ENCODE assay signal across 21 cellular contexts in genomic region chr14:95440951-95441350, GRCh38.
A peak's percentile ranks its signal among the peaks of the same experiment; 100 is the strongest.
DNase-seq lines count a peak whose midpoint lies in the region; ATAC-seq, FAIRE-seq and TF ChIP-seq lines count a peak whose summit lies in the region.
"Had no signal": no experiment of that assay in that cellular context is flagged by ENCODE, and none has a peak within 500 bp of the region (broad histone marks: within the 10 kb centered on the region; RNA-seq: fewer than 3 reads in every experiment).

No MANE protein-coding gene starts in this region.

- ATAC-seq in SK-N-SH treated with all-trans-retinoic acid at 6 μM for 48 hours (peak; percentile 75), HG02642 (IDR thresholded peaks at IDR 0.05; ENCODE audit: poor library complexity, unreplicated experiment) (no peak)
- ATAC-seq: esophagus mucosa; left colon; stimulated activated memory B cell treated with anti-CD40 and anti-IgM and Interleukin-4, amounts not matched to agents 10 μg/mL and 1 μg/mL and 100 μg/mL, for 72 hours had no signal

- no peaks in the 10 kb centered on the region for H3K79me1 ChIP-seq in trophoblast cell (ENCODE audit: low read length)

- H3K79me2 ChIP-seq in trophoblast cell (ENCODE audit: control insufficient read depth, insufficient read depth, low read length, poor library complexity), result no peaks in the 10 kb centered on the region

- no peak overlapping the region for H4K12ac ChIP-seq in trophoblast cell (ENCODE audit: low read depth, low read length)

- no peak overlapping the region for H2BK12ac ChIP-seq in trophoblast cell (ENCODE audit: low read length)

- H3K4me2 ChIP-seq in trophoblast cell (ENCODE audit: low read length), result no peak overlapping the region

- no peak overlapping the region for H3K18ac ChIP-seq in trophoblast cell (ENCODE audit: low read length)

- no peak overlapping the region for H2AFZ ChIP-seq in trophoblast cell (ENCODE audit: insufficient read depth, low read length, poor library complexity)

- no peaks in the 10 kb centered on the region for H3K9me3 ChIP-seq in trophoblast cell (ENCODE audit: insufficient read depth, low read depth, low read length)
- no peaks in the 10 kb centered on the region for H3K9me3 ChIP-seq in SJCRH30 (replicated peaks)
- H3K9me3 ChIP-seq: testis had no signal

- FAIRE-seq in GM12892 (lab: Jason Lieb, UNC), result no peak

- H3K4me3 ChIP-seq in foreskin fibroblast (ENCODE audit: low read depth in 1 of 2, low read length in 2 of 2) (no peak overlapping the region), trophoblast cell (ENCODE audit: low read depth, low read length) (no peak overlapping the region), SJCRH30 (no peak overlapping the region)
- H3K4me3 ChIP-seq: testis had no signal

- no peak overlapping the region for H3K4ac ChIP-seq in trophoblast cell (ENCODE audit: low read depth, low read length)

- no peak overlapping the region for H2BK5ac ChIP-seq in trophoblast cell (ENCODE audit: low read depth, low read length, poor library complexity)

- H2BK120ac ChIP-seq in trophoblast cell (ENCODE audit: insufficient read depth, low read length, poor library complexity), result no peak overlapping the region

- no peak overlapping the region for H2AK5ac ChIP-seq in trophoblast cell (ENCODE audit: low read length)

- no peaks in the 10 kb centered on the region for H3K27me3 ChIP-seq in trophoblast cell (ENCODE audit: insufficient read depth, low read length)
- H3K27me3 ChIP-seq in SJCRH30, result no peaks in the 10 kb centered on the region
- H3K27me3 ChIP-seq: testis had no signal

- H3K4me1 ChIP-seq in trophoblast cell (ENCODE audit: control insufficient read depth in 1 of 2, insufficient read depth in 2 of 2, low read length in 2 of 2) (peaks cover 7 to 13% of the 10 kb centered on the region in 2 experiments), SJCRH30 (no peaks in the 10 kb centered on the region; the same call in 1 of the 2 replicates)
- H3K4me1 ChIP-seq: testis had no signal

- no peak overlapping the region for H3K23ac ChIP-seq in trophoblast cell (ENCODE audit: low read length)

- H3K36me3 ChIP-seq in trophoblast cell (ENCODE audit: control insufficient read depth in 1 of 2, insufficient read depth in 2 of 2, low read length in 2 of 2), result no peaks in the 10 kb centered on the region
- H3K36me3 ChIP-seq in SJCRH30, result peaks cover 40% of the 10 kb centered on the region

- WGBS in trophoblast cell (ENCODE audit: extremely low coverage, insufficient coverage, insufficient read length), result no CpG with 5 or more reads among the region's 2 CpGs

- no peak overlapping the region for H4K8ac ChIP-seq in trophoblast cell (ENCODE audit: low read depth, low read length)

- no peak overlapping the region for H4K91ac ChIP-seq in trophoblast cell (ENCODE audit: low read depth, low read length)

- peak; percentile 48 for DNase-seq in EL
- DNase-seq in foreskin fibroblast, result peak; percentile 79 to 83
- peak; percentile 67 to 81 for DNase-seq in trophoblast cell
- no peak for DNase-seq in SJCRH30
- no peak for DNase-seq in GM12892 (ENCODE audit: insufficient read length)
- DNase-seq: activated CD4-positive, alpha-beta T cell treated with anti-CD3 and anti-CD28 coated beads, Interleukin-2, amount 50 U/mL, for 4 hours; activated gamma-delta T cell; anterior cingulate cortex; DMS79 treated with DMSO at 0.1 percent for 48 hours; left colon; midbrain; NCI-H1417 treated with DMSO at 0.1 percent for 48 hours; NCI-H2171 treated with DMSO at 0.1 percent for 48 hours; SHP77; testis had no signal

- no peak overlapping the region for H3K9ac ChIP-seq in trophoblast cell (ENCODE audit: low read length)

- H3K14ac ChIP-seq in trophoblast cell (ENCODE audit: low read length), result no peak overlapping the region

- no peak overlapping the region for H3K27ac ChIP-seq in trophoblast cell (ENCODE audit: low read depth, low read length)
- no peak overlapping the region for H3K27ac ChIP-seq in SJCRH30
- H3K27ac ChIP-seq: HL-60, testis, VCaP had no signal

- no peak for TF ChIP-seq CTCF in foreskin fibroblast (IDR thresholded peaks at IDR 0.05; ENCODE audit: low read depth, low read length)

- no peak for TF ChIP-seq POLR2A in GM12892 (IDR thresholded peaks at IDR 0.05; ENCODE audit: low read depth, low read length)

TF ChIP-seq in SK-N-SH treated with all-trans-retinoic acid at 6 μM for 48 hours, 23 proteins besides CTCF, POLR2A, EP300 and RAD21 (continues in another document):
- no peak for TF ChIP-seq CSDC2 (CRISPR knock-in tag; IDR thresholded peaks at IDR 0.05)
- TF ChIP-seq ARNTL (CRISPR knock-in tag; IDR thresholded peaks at IDR 0.05; ENCODE audit: borderline replicate concordance, low read depth), result no peak
- TF ChIP-seq TCF4 (CRISPR knock-in tag; IDR thresholded peaks at IDR 0.05; ENCODE audit: borderline replicate concordance), result no peak
- TF ChIP-seq ZNF565 (CRISPR knock-in tag; conservative IDR thresholded peaks at IDR 0.05; ENCODE audit: low read depth), result no peak
- no peak for TF ChIP-seq ZFP30 (CRISPR knock-in tag; IDR thresholded peaks at IDR 0.05)
- TF ChIP-seq GLIS3 (CRISPR knock-in tag; IDR thresholded peaks at IDR 0.05), result no peak
- TF ChIP-seq ZC3H10 (CRISPR knock-in tag; IDR thresholded peaks at IDR 0.05), result no peak
- no peak for TF ChIP-seq TOX (CRISPR knock-in tag; IDR thresholded peaks at IDR 0.05; ENCODE audit: borderline replicate concordance)
- no peak for TF ChIP-seq ESRRG (CRISPR knock-in tag; IDR thresholded peaks at IDR 0.05)
- no peak for TF ChIP-seq RARB (CRISPR knock-in tag; IDR thresholded peaks at IDR 0.05)
- TF ChIP-seq CSRNP3 (CRISPR knock-in tag; IDR thresholded peaks at IDR 0.05), result no peak
- TF ChIP-seq OSR1 (CRISPR knock-in tag; IDR thresholded peaks at IDR 0.05), result no peak
- no peak for TF ChIP-seq PPARA (CRISPR knock-in tag; IDR thresholded peaks at IDR 0.05; ENCODE audit: borderline replicate concordance)
- no peak for TF ChIP-seq ZFP3 (CRISPR knock-in tag; IDR thresholded peaks at IDR 0.05)
- TF ChIP-seq BACH2 (CRISPR knock-in tag; IDR thresholded peaks at IDR 0.05; ENCODE audit: borderline replicate concordance), result no peak
- TF ChIP-seq CREB5 (CRISPR knock-in tag; IDR thresholded peaks at IDR 0.05; ENCODE audit: low read depth), result no peak
- no peak for TF ChIP-seq ISL1 (CRISPR knock-in tag; IDR thresholded peaks at IDR 0.05)
- TF ChIP-seq POU6F1 (CRISPR knock-in tag; IDR thresholded peaks at IDR 0.05; ENCODE audit: borderline replicate concordance, low read depth), result no peak

Comparison
In these comparisons a context has a peak if more than half of its experiments do, and no peak if none do; other contexts are left out.
1. DNase-seq: peak in EL (single experiment), foreskin fibroblast (2 of 2) and trophoblast cell (2 of 2); none in SJCRH30 (0 of 2) and GM12892 (single experiment).